ENCODE assay signal across 8 cellular contexts in the genomic region with DNA sequence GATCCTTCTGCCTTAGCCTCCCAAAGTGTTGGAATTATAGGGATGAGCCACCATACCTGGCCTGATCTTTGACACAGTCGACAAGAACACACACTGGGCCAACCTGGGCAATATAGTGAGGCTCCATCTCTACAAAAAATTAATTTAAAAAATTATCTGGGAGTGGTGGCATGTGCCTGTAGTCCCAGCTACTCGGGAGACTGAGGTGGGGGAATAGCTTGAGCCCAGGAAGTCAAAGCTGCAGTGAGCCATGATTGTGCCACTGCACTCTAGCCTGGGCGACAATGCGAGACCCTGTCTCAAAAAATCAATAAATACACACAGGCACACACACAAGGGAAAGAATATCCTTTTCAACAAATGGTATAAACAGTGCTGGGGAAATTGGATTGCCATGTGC. TPM values are rescaled to one million over a fixed set of nuclear protein-coding genes. Genes with fewer than 3 reads are reported as not detected.
"Had no signal": no experiment of that assay in that cellular context is flagged by ENCODE, and none has a peak within 500 bp of the region (broad histone marks: within the 10 kb centered on the region; RNA-seq: fewer than 3 reads in every experiment).

No MANE protein-coding gene starts in this region.

- FAIRE-seq: HepG2, HTR-8/SVneo had no signal

- H3K27ac ChIP-seq: HL-60, KMS-11 had no signal

- H3K9ac ChIP-seq: KMS-11 had no signal

- H3K4me2 ChIP-seq: KMS-11 had no signal

- DNase-seq: IMR-90, KBM-7, KG1 had no signal

RNA-seq across cellular contexts. Expression of gene B4GALNT1, which starts 54.9 kb away (rescaled TPM):
- polyA plus RNA-seq: IgD-negative memory B cell had no signal
